Comparison of ENCODE assay signal across 9 cellular contexts in genomic region chr9:34493972-34494535, GRCh38. TPM values are rescaled to one million over a fixed set of nuclear protein-coding genes. Genes with fewer than 3 reads are reported as not detected.
DNase-seq lines count a peak whose midpoint lies in the region; ATAC-seq and TF ChIP-seq lines count a peak whose summit lies in the region.
"Had no signal": no experiment of that assay in that cellular context is flagged by ENCODE, and none has a peak within 500 bp of the region (broad histone marks: within the 10 kb centered on the region; RNA-seq: fewer than 3 reads in every experiment).

No MANE protein-coding gene starts in this region.

- POLR2A ChIA-PET in HCT116 (lab: Charles Lee): no interaction called here

- no peak for TF ChIP-seq RAD21 in HCT116 (IDR thresholded peaks at IDR 0.05; ENCODE audit: low read depth)

- no peaks in the 10 kb centered on the region for H3K9me2 ChIP-seq in HCT116 (ENCODE audit: insufficient read depth)

- RAD21 ChIA-PET in HCT116 (lab: Charles Lee; ENCODE audit: low non-redundant PET in 1 of 2, low total read pairs in 2 of 2, uncharacterized antibody in 2 of 2, unreplicated experiment in 2 of 2): no interaction called here

- no peaks in the 10 kb centered on the region for H3K9me3 Mint-ChIP-seq in stimulated activated memory B cell treated with anti-CD40 and anti-IgM and Interleukin-4, amounts not matched to agents 10 μg/mL and 1 μg/mL and 100 μg/mL, for 72 hours

- H2AFZ ChIP-seq in HCT116 (ENCODE audit: low read depth, low read length, poor library complexity, severe bottlenecking) (no peak overlapping the region), neuronal stem cell (ENCODE audit: low read length) (no peak overlapping the region)

- TF ChIP-seq CTCF in HCT116 (IDR thresholded peaks at IDR 0.05 in 2 of 3, conservative IDR thresholded peaks at IDR 0.05 in 1 of 3; ENCODE audit: borderline replicate concordance in 1 of 3, insufficient read depth in 1 of 3, low read depth in 2 of 3, low read length in 2 of 3): no peak

- no peaks in the 10 kb centered on the region for H3K27me3 ChIP-seq in HCT116 (ENCODE audit: insufficient read depth, low read length)
- H3K27me3 ChIP-seq in neuronal stem cell (ENCODE audit: control insufficient read depth in 3 of 3, insufficient read depth in 3 of 3, low read depth in 1 of 3, low read length in 3 of 3): no peaks in the 10 kb centered on the region
- H3K27me3 ChIP-seq: uterus had no signal

- H3K79me2 ChIP-seq in HCT116 (ENCODE audit: insufficient read depth, low read length): no peaks in the 10 kb centered on the region

- H3K27ac ChIP-seq in HCT116 (ENCODE audit: low read depth, low read length) (no peak overlapping the region), neuronal stem cell (replicated peaks; ENCODE audit: low read length) (no peak overlapping the region)
- H3K27ac ChIP-seq: uterus had no signal

- H3K4me3 ChIP-seq in HCT116 (replicated peaks in 1 of 2; ENCODE audit: low read depth in 1 of 2, low read length in 2 of 2) (no peak overlapping the region), neuronal stem cell (ENCODE audit: low read length in 2 of 2) (no peak overlapping the region)
- H3K4me3 ChIP-seq: uterus had no signal

- H4K91ac ChIP-seq in neuronal stem cell (ENCODE audit: low read depth, low read length, poor library complexity): no peak overlapping the region

- 0 out of 4 replicates have a peak, but pooled peaks cover 0 to 6% of the 10 kb centered on the region in 2 experiments for H3K4me1 ChIP-seq in HCT116 (ENCODE audit: control insufficient read depth in 1 of 2, insufficient read depth in 2 of 2, low read length in 2 of 2)
- peaks cover 0 to 17% of the 10 kb centered on the region in 2 donors for H3K4me1 ChIP-seq in neuronal stem cell (ENCODE audit: control insufficient read depth in 2 of 2, insufficient read depth in 1 of 2, low read depth in 1 of 2, low read length in 2 of 2)
- H3K4me1 ChIP-seq: uterus had no signal

- peaks cover 52% of the 10 kb centered on the region for H3K27me3 Mint-ChIP-seq in stimulated activated memory B cell treated with anti-CD40 and anti-IgM and Interleukin-4, amounts not matched to agents 10 μg/mL and 1 μg/mL and 100 μg/mL, for 72 hours

- H3K4me1 Mint-ChIP-seq in stimulated activated memory B cell treated with anti-CD40 and anti-IgM and Interleukin-4, amounts not matched to agents 10 μg/mL and 1 μg/mL and 100 μg/mL, for 72 hours: no peaks in the 10 kb centered on the region

- no peak overlapping the region for H3K14ac ChIP-seq in neuronal stem cell (ENCODE audit: low read length)

- no peak overlapping the region for H3K4me3 Mint-ChIP-seq in stimulated activated memory B cell treated with anti-CD40 and anti-IgM and Interleukin-4, amounts not matched to agents 10 μg/mL and 1 μg/mL and 100 μg/mL, for 72 hours

- BruUV-seq in HCT116 (replicated peaks; lab: Mats Ljungman, UMichigan): no TSS peak

- no peak overlapping the region for H3K23ac ChIP-seq in neuronal stem cell (ENCODE audit: low read depth, low read length, poor library complexity)

- CTCF ChIA-PET in HCT116 (lab: Charles Lee): no interaction called here

- no peak for TF ChIP-seq POLR2A in HCT116 (IDR thresholded peaks at IDR 0.05; ENCODE audit: borderline replicate concordance, extremely low read depth, insufficient read depth, insufficient read length)

- no CpG with 5 or more reads among the region's 8 CpGs for WGBS in neuronal stem cell (ENCODE audit: extremely low coverage in 2 of 2, insufficient read length in 2 of 2, insufficient replicate concordance in 1 of 2), 2 donors

- no peak overlapping the region for H2BK15ac ChIP-seq in neuronal stem cell (ENCODE audit: low read length)

- no peak overlapping the region for H2BK120ac ChIP-seq in neuronal stem cell (ENCODE audit: low read depth, low read length)

- no peak overlapping the region for H2AK5ac ChIP-seq in neuronal stem cell (ENCODE audit: low read depth, low read length)

- intact Hi-C loops in HCT116 (cut with micrococcal nuclease): loop anchor here (2.0 kb wide), 1 partner anchor 81 kb away; no protein-coding TSS in a partner anchor

- no peak overlapping the region for H3K18ac ChIP-seq in neuronal stem cell (ENCODE audit: low read length)

- H4K20me1 ChIP-seq in HCT116 (ENCODE audit: insufficient read depth): no peaks in the 10 kb centered on the region

- no peak overlapping the region for H4K8ac ChIP-seq in neuronal stem cell (ENCODE audit: low read depth, low read length)

- H3K9me3 ChIP-seq in HCT116 (ENCODE audit: control insufficient read depth in 1 of 2, insufficient read depth in 1 of 2, low read depth in 1 of 2, low read length in 2 of 2) (no peaks in the 10 kb centered on the region), neuronal stem cell (replicated peaks in 1 of 2; ENCODE audit: control insufficient read depth in 2 of 2, insufficient read depth in 1 of 2, low read depth in 1 of 2, low read length in 2 of 2) (no peaks in the 10 kb centered on the region)
- H3K9me3 ChIP-seq: uterus had no signal

- DNase-seq in HCT116 (ENCODE audit: low read depth, low spot score) (no peak), epidermal melanocyte (ENCODE audit: insufficient read length, low spot score) (peak; percentile 44), neuronal stem cell (ENCODE audit: low spot score) (peak; percentile 70), NCI-H187 treated with DMSO at 0.1 percent for 48 hours (lab: John Stamatoyannopoulos, UW) (no peak)

- H3K4ac ChIP-seq in neuronal stem cell (ENCODE audit: low read length): no peak overlapping the region

- H3K4me2 ChIP-seq in HCT116 (ENCODE audit: low read length) (no peak overlapping the region), neuronal stem cell (ENCODE audit: insufficient read depth, low read length, poor library complexity, severe bottlenecking) (no peak overlapping the region)

- H3K36me3 ChIP-seq in HCT116 (ENCODE audit: control insufficient read depth in 1 of 2, insufficient read depth in 2 of 2, low read length in 2 of 2): no peaks in the 10 kb centered on the region
- H3K36me3 ChIP-seq in neuronal stem cell (replicated peaks in 1 of 2; ENCODE audit: control insufficient read depth in 2 of 2, insufficient read depth in 2 of 2, low read length in 2 of 2): no peaks in the 10 kb centered on the region
- H3K36me3 ChIP-seq: uterus had no signal

- no peak overlapping the region for H2BK5ac ChIP-seq in neuronal stem cell (ENCODE audit: low read length)

- ATAC-seq in HCT116 (peak; percentile 46; the same call in 1 of the 2 replicates), HG03095 (IDR thresholded peaks at IDR 0.05; ENCODE audit: unreplicated experiment) (no peak), esophagus mucosa (no peak)
- no peak for ATAC-seq in stimulated activated memory B cell treated with anti-CD40 and anti-IgM and Interleukin-4, amounts not matched to agents 10 μg/mL and 1 μg/mL and 100 μg/mL, for 72 hours

- no peak overlapping the region for H3K27ac Mint-ChIP-seq in stimulated activated memory B cell treated with anti-CD40 and anti-IgM and Interleukin-4, amounts not matched to agents 10 μg/mL and 1 μg/mL and 100 μg/mL, for 72 hours

- no peaks in the 10 kb centered on the region for H3K36me3 Mint-ChIP-seq in stimulated activated memory B cell treated with anti-CD40 and anti-IgM and Interleukin-4, amounts not matched to agents 10 μg/mL and 1 μg/mL and 100 μg/mL, for 72 hours

- no peaks in the 10 kb centered on the region for H3K79me1 ChIP-seq in neuronal stem cell (ENCODE audit: low read depth, low read length)

- no peak overlapping the region for H2BK12ac ChIP-seq in neuronal stem cell (ENCODE audit: low read length)

- H3K9ac ChIP-seq in HCT116 (ENCODE audit: low read length) (no peak overlapping the region), neuronal stem cell (ENCODE audit: low read depth, low read length, poor library complexity) (no peak overlapping the region)

TF ChIP-seq in PFSK-1, 5 proteins besides CTCF, POLR2A, EP300 and RAD21 (continues in another document):
- TF ChIP-seq SIN3A (IDR thresholded peaks at IDR 0.05; ENCODE audit: borderline replicate concordance, insufficient read depth, low read length): no peak
- TF ChIP-seq TAF1 (IDR thresholded peaks at IDR 0.05; ENCODE audit: borderline replicate concordance, insufficient read depth, low read length): no peak

RNA-seq across cellular contexts. Expression of gene ENHO, which starts 28.7 kb away (rescaled TPM):
- total RNA-seq in HCT116 (2021; ENCODE audit: unreplicated experiment) (6.1 TPM), esophagus mucosa (0.24 TPM)
- 2.8 and 4.4 TPM in 2 replicates for polyA plus RNA-seq in HCT116 (2012)
- polyA plus RNA-seq in PFSK-1 (2012; ENCODE audit: insufficient read length, low read depth): 3.4 TPM
- polyA plus RNA-seq in neuronal stem cell (2013, experiment 1 of 2): 18.0 TPM
- 16.3 TPM for polyA plus RNA-seq in neuronal stem cell (2013, experiment 2 of 2)

RNA-seq across cellular contexts. Expression of gene DNAI1, which starts 35.4 kb away (rescaled TPM):
- 1.1 TPM for total RNA-seq in HCT116 (2021; ENCODE audit: unreplicated experiment)
- 0.90 and 1.2 TPM in 2 replicates for polyA plus RNA-seq in HCT116 (2012)
- not detected for polyA plus RNA-seq in PFSK-1 (2012; ENCODE audit: insufficient read length, low read depth)
- polyA plus RNA-seq in neuronal stem cell (2013, experiment 1 of 2): 0.99 TPM
- polyA plus RNA-seq in neuronal stem cell (2013, experiment 2 of 2): 1.3 TPM
- not detected for total RNA-seq in esophagus mucosa

RNA-seq across cellular contexts. Expression of gene FAM219A, which starts 35.7 kb away (rescaled TPM):
- total RNA-seq in HCT116 (2021; ENCODE audit: unreplicated experiment) (13.4 TPM), esophagus mucosa (4.5 TPM)
- 8.1 and 9.3 TPM in 2 replicates for polyA plus RNA-seq in HCT116 (2012)
- 13.2 TPM for polyA plus RNA-seq in PFSK-1 (2012; ENCODE audit: insufficient read length, low read depth)
- polyA plus RNA-seq in neuronal stem cell (2013, experiment 1 of 2): 6.8 TPM
- polyA plus RNA-seq in neuronal stem cell (2013, experiment 2 of 2): 7.5 TPM

Comparison
In these comparisons a context has a peak if more than half of its experiments do, and no peak if none do; other contexts are left out.
1. DNase-seq: peak in epidermal melanocyte (single experiment) and neuronal stem cell (single experiment); none in HCT116 (single experiment) and NCI-H187 treated with DMSO at 0.1 percent for 48 hours (single experiment).